In the genomic region with DNA sequence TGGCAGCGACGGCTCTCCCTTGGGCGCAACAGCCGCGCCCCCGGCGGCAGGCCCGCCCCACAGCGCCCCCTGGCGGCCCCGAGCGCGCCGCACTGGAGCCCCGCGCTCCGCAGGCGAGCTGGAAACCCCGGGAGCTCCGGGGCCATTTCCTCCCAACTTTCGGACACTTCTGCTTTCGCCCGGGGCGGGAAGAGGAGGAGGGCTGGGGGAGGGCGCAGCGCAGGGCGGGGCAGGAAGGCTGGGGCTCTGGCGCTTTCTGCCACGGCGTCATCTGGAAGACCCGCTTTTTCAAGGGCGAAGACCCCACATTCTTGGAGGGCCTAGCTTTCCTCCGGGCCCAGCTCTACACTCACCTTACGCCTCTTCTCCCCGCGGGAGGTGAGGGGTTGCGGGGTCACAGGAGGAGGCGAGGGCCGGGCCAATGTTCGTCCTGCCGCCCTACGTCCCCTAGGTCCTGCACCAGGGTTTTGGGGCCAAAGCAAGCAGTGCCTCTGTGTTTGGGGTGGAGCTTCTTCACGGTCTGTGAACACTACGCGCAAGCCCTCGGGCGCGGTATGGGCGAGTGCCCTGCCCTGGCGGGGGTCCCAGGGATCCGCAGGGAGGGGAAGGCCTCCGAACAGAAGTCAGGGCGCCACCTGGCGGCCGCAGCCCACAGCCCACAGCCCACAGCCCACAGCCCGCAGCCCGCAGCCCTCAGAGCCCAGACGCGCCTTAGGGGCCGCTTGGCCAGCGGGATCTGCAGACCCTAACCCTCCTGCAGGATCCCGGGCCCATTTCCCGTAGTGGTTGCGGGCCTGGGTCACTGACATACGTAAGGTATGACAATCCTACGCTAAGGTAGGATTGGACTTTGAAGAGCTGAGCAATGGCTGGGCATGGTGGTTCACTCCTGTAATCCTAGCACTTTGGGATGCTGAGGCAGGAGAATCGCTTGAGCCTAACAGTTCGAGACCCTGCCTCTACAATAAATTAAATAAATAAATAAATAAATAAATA, we compare ENCODE assay signal across 1 cellular context.
TF ChIP-seq lines count a peak whose summit lies in the region.

No MANE protein-coding gene starts in this region.

TF ChIP-seq in HCT116, 20 proteins besides CTCF, POLR2A, EP300 and RAD21 (continued from another document):
- TF ChIP-seq, protein P1, sequence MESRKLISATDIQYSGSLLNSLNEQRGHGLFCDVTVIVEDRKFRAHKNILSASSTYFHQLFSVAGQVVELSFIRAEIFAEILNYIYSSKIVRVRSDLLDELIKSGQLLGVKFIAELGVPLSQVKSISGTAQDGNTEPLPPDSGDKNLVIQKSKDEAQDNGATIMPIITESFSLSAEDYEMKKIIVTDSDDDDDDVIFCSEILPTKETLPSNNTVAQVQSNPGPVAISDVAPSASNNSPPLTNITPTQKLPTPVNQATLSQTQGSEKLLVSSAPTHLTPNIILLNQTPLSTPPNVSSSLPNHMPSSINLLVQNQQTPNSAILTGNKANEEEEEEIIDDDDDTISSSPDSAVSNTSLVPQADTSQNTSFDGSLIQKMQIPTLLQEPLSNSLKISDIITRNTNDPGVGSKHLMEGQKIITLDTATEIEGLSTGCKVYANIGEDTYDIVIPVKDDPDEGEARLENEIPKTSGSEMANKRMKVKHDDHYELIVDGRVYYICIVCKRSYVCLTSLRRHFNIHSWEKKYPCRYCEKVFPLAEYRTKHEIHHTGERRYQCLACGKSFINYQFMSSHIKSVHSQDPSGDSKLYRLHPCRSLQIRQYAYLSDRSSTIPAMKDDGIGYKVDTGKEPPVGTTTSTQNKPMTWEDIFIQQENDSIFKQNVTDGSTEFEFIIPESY (IDR thresholded peaks at IDR 0.05; ENCODE audit: extremely low read depth, insufficient replicate concordance, low read length) = no peak
- TF ChIP-seq ELF1 (IDR thresholded peaks at IDR 0.05; ENCODE audit: borderline replicate concordance, low read depth) = no peak
- TF ChIP-seq YY1 (IDR thresholded peaks at IDR 0.05; ENCODE audit: extremely low read depth, insufficient replicate concordance, low read depth, low read length) = peak; percentile 84
- TF ChIP-seq EGR1 (IDR thresholded peaks at IDR 0.05; ENCODE audit: low read depth) = no peak
- peak; percentile 60; the same call in 1 of the 2 replicates for TF ChIP-seq POLR2AphosphoS5 (IDR thresholded peaks at IDR 0.05; ENCODE audit: low read depth, low read length)
- no peak for TF ChIP-seq CEBPB (IDR thresholded peaks at IDR 0.05; ENCODE audit: low read depth)
- no peak for TF ChIP-seq FOSL1 (IDR thresholded peaks at IDR 0.05; ENCODE audit: low read depth)
- TF ChIP-seq TCF7L2 (IDR thresholded peaks at IDR 0.05; ENCODE audit: borderline replicate concordance, extremely low read depth, insufficient read depth, insufficient read length) = no peak
- peak; percentile 50; the same call in 1 of the 2 replicates for TF ChIP-seq ZFX (IDR thresholded peaks at IDR 0.05)
- TF ChIP-seq CBX3 (IDR thresholded peaks at IDR 0.05; ENCODE audit: low read depth) = no peak
- TF ChIP-seq SIN3A (IDR thresholded peaks at IDR 0.05; ENCODE audit: low read depth) = no peak
- no peak for TF ChIP-seq JUND (IDR thresholded peaks at IDR 0.05)
- no peak for TF ChIP-seq EZH2 (IDR thresholded peaks at IDR 0.05)
- TF ChIP-seq, protein P2, sequence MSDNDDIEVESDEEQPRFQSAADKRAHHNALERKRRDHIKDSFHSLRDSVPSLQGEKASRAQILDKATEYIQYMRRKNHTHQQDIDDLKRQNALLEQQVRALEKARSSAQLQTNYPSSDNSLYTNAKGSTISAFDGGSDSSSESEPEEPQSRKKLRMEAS (IDR thresholded peaks at IDR 0.05) = no peak
- TF ChIP-seq, protein P3, sequence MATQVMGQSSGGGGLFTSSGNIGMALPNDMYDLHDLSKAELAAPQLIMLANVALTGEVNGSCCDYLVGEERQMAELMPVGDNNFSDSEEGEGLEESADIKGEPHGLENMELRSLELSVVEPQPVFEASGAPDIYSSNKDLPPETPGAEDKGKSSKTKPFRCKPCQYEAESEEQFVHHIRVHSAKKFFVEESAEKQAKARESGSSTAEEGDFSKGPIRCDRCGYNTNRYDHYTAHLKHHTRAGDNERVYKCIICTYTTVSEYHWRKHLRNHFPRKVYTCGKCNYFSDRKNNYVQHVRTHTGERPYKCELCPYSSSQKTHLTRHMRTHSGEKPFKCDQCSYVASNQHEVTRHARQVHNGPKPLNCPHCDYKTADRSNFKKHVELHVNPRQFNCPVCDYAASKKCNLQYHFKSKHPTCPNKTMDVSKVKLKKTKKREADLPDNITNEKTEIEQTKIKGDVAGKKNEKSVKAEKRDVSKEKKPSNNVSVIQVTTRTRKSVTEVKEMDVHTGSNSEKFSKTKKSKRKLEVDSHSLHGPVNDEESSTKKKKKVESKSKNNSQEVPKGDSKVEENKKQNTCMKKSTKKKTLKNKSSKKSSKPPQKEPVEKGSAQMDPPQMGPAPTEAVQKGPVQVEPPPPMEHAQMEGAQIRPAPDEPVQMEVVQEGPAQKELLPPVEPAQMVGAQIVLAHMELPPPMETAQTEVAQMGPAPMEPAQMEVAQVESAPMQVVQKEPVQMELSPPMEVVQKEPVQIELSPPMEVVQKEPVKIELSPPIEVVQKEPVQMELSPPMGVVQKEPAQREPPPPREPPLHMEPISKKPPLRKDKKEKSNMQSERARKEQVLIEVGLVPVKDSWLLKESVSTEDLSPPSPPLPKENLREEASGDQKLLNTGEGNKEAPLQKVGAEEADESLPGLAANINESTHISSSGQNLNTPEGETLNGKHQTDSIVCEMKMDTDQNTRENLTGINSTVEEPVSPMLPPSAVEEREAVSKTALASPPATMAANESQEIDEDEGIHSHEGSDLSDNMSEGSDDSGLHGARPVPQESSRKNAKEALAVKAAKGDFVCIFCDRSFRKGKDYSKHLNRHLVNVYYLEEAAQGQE (IDR thresholded peaks at IDR 0.05; ENCODE audit: low read depth) = no peak
